In genomic region chr19:11152318-11153062, GRCh38 we compare ENCODE assay signal across 7 cellular contexts. TPM values are rescaled to one million over a fixed set of nuclear protein-coding genes. Genes with fewer than 3 reads are reported as not detected.
DNase-seq lines count a peak whose midpoint lies in the region; ATAC-seq and TF ChIP-seq lines count a peak whose summit lies in the region.

No MANE protein-coding gene starts in this region.

- peak overlapping the region; percentile 21 for H3K9ac ChIP-seq in NT2/D1 (ENCODE audit: insufficient read length, low read depth)

- no peak for TF ChIP-seq POLR2A in upper lobe of left lung (IDR thresholded peaks at IDR 0.05)

- no peak overlapping the region for H3K4me3 ChIP-seq in NT2/D1 (ENCODE audit: insufficient read length, low read depth)
- no peak overlapping the region for H3K4me3 ChIP-seq in upper lobe of left lung

- H3K27ac Mint-ChIP-seq in mesothelial cell of epicardium: peak overlapping the region; percentile 30

- no peaks in the 10 kb centered on the region for H3K27me3 ChIP-seq in NT2/D1 (ENCODE audit: insufficient read depth, insufficient read length)
- no peaks in the 10 kb centered on the region for H3K27me3 ChIP-seq in upper lobe of left lung

- H3K4me1 ChIP-seq in NT2/D1 (ENCODE audit: insufficient read depth, insufficient read length): peaks cover 10% of the 10 kb centered on the region
- H3K4me1 ChIP-seq in upper lobe of left lung: peaks cover 17 to 35% (median 29%) of the 10 kb centered on the region in 4 donors

- TF ChIP-seq CTCF in mesothelial cell of epicardium (IDR thresholded peaks at IDR 0.05; ENCODE audit: unreplicated experiment) (no peak), upper lobe of left lung (IDR thresholded peaks at IDR 0.05) (no peak)

- TF ChIP-seq EP300 in upper lobe of left lung (IDR thresholded peaks at IDR 0.05): no peak

- WGBS in upper lobe of left lung, 2 donors: 66% methylated on average over 9 to 11 of the region's 11 CpGs

- H3K27ac ChIP-seq in epithelial cell of prostate (peak overlapping the region; percentile 46), upper lobe of left lung (peak overlapping the region; percentile 35 to 64 (median 46))

- H3K36me3 Mint-ChIP-seq in mesothelial cell of epicardium: no peaks in the 10 kb centered on the region

- no peaks in the 10 kb centered on the region for H3K9me3 ChIP-seq in NT2/D1 (ENCODE audit: insufficient read depth, low read length)
- H3K9me3 ChIP-seq in upper lobe of left lung: no peaks in the 10 kb centered on the region

- no peaks in the 10 kb centered on the region for H3K9me3 Mint-ChIP-seq in mesothelial cell of epicardium

- peak in 1 of 2 donors; percentile 59 for ATAC-seq in upper lobe of left lung (ENCODE audit: low FRiP score in 2 of 2)

- H3K27me3 Mint-ChIP-seq in mesothelial cell of epicardium (ENCODE audit: low read depth): no peaks in the 10 kb centered on the region

- DNase-seq in NT2/D1 (ENCODE audit: low read depth, low spot score): no peak
- DNase-seq in epithelial cell of prostate (ENCODE audit: low read depth, low spot score): no peak
- no peak for DNase-seq in mesothelial cell of epicardium (ENCODE audit: low spot score in 2 of 2, unreplicated experiment in 2 of 2)
- DNase-seq in upper lobe of left lung: peak in 1 of 2 donors; percentile 75
- no peak for DNase-seq in NCI-H146 (lab: John Stamatoyannopoulos, UW)
- no peak for DNase-seq in LoVo (ENCODE audit: low spot score)
- no peak for DNase-seq in NCI-H2107 (lab: John Stamatoyannopoulos, UW)

- H3K4me1 Mint-ChIP-seq in mesothelial cell of epicardium: peaks cover 18% of the 10 kb centered on the region

- peaks cover 42% of the 10 kb centered on the region for H3K36me3 ChIP-seq in NT2/D1 (ENCODE audit: insufficient read depth, insufficient read length, low read length)
- no peaks in the 10 kb centered on the region for H3K36me3 ChIP-seq in upper lobe of left lung

- no peak overlapping the region for H3K4me3 Mint-ChIP-seq in mesothelial cell of epicardium

RNA-seq across cellular contexts. Expression of gene SPC24, which starts 3.1 kb away (rescaled TPM):
- total RNA-seq in mesothelial cell of epicardium (16.3 to 22.0 TPM (median 20.6 TPM) in 3 replicates), upper lobe of left lung (10 to 100 TPM in 1 of 6 donors, 1 to 10 TPM in 4, not detected in 1; 1.4 to 13.3 (median 2.1) TPM)

RNA-seq across cellular contexts. Expression of gene KANK2, which starts 44.9 kb away (rescaled TPM):
- total RNA-seq in mesothelial cell of epicardium (84.3 to 85.3 TPM (median 84.7 TPM) in 3 replicates), upper lobe of left lung (100 to 1,000 TPM; 144 to 295 (median 240) TPM)
